ENCODE assay signal across 1 cellular context in the genomic region with DNA sequence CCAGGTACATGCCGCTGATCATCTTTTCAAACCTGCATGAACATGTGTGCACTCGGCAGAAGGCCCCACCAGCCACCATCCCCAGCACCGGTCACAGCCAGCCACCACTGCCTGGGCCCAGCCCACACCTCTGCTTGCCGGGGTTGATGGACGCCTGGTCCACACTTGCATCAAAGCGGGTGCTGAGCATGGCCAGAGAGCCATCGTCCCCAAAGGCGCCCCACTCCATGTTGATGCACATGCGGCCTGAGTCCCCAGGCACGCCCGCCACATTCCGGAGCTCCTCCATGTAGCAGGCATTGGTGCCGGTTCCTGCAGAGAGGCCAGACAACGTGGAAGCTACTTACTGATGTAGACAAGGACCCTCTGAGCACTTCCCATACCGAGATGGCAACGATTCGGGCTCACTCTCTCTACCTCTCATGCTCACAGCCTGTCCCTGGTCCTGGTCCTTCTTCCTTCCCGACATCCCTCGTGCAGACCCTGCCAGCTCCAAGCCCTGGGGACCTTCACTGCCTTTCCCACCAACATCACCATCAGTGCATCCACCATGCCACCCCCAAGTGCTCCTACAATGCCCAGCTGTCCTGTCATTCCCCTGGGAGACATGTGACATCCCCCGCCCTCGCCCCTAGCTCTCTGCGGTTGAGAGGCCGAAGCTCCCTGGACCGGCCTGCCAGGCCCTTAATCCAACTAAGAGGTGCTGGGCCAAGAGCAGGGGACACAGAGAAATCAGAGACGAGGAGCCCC.
TF ChIP-seq lines count a peak whose summit lies in the region.

No MANE protein-coding gene starts in this region.

TF ChIP-seq in H1, 55 proteins besides CTCF, POLR2A, EP300 and RAD21:
- TF ChIP-seq, protein P1, sequence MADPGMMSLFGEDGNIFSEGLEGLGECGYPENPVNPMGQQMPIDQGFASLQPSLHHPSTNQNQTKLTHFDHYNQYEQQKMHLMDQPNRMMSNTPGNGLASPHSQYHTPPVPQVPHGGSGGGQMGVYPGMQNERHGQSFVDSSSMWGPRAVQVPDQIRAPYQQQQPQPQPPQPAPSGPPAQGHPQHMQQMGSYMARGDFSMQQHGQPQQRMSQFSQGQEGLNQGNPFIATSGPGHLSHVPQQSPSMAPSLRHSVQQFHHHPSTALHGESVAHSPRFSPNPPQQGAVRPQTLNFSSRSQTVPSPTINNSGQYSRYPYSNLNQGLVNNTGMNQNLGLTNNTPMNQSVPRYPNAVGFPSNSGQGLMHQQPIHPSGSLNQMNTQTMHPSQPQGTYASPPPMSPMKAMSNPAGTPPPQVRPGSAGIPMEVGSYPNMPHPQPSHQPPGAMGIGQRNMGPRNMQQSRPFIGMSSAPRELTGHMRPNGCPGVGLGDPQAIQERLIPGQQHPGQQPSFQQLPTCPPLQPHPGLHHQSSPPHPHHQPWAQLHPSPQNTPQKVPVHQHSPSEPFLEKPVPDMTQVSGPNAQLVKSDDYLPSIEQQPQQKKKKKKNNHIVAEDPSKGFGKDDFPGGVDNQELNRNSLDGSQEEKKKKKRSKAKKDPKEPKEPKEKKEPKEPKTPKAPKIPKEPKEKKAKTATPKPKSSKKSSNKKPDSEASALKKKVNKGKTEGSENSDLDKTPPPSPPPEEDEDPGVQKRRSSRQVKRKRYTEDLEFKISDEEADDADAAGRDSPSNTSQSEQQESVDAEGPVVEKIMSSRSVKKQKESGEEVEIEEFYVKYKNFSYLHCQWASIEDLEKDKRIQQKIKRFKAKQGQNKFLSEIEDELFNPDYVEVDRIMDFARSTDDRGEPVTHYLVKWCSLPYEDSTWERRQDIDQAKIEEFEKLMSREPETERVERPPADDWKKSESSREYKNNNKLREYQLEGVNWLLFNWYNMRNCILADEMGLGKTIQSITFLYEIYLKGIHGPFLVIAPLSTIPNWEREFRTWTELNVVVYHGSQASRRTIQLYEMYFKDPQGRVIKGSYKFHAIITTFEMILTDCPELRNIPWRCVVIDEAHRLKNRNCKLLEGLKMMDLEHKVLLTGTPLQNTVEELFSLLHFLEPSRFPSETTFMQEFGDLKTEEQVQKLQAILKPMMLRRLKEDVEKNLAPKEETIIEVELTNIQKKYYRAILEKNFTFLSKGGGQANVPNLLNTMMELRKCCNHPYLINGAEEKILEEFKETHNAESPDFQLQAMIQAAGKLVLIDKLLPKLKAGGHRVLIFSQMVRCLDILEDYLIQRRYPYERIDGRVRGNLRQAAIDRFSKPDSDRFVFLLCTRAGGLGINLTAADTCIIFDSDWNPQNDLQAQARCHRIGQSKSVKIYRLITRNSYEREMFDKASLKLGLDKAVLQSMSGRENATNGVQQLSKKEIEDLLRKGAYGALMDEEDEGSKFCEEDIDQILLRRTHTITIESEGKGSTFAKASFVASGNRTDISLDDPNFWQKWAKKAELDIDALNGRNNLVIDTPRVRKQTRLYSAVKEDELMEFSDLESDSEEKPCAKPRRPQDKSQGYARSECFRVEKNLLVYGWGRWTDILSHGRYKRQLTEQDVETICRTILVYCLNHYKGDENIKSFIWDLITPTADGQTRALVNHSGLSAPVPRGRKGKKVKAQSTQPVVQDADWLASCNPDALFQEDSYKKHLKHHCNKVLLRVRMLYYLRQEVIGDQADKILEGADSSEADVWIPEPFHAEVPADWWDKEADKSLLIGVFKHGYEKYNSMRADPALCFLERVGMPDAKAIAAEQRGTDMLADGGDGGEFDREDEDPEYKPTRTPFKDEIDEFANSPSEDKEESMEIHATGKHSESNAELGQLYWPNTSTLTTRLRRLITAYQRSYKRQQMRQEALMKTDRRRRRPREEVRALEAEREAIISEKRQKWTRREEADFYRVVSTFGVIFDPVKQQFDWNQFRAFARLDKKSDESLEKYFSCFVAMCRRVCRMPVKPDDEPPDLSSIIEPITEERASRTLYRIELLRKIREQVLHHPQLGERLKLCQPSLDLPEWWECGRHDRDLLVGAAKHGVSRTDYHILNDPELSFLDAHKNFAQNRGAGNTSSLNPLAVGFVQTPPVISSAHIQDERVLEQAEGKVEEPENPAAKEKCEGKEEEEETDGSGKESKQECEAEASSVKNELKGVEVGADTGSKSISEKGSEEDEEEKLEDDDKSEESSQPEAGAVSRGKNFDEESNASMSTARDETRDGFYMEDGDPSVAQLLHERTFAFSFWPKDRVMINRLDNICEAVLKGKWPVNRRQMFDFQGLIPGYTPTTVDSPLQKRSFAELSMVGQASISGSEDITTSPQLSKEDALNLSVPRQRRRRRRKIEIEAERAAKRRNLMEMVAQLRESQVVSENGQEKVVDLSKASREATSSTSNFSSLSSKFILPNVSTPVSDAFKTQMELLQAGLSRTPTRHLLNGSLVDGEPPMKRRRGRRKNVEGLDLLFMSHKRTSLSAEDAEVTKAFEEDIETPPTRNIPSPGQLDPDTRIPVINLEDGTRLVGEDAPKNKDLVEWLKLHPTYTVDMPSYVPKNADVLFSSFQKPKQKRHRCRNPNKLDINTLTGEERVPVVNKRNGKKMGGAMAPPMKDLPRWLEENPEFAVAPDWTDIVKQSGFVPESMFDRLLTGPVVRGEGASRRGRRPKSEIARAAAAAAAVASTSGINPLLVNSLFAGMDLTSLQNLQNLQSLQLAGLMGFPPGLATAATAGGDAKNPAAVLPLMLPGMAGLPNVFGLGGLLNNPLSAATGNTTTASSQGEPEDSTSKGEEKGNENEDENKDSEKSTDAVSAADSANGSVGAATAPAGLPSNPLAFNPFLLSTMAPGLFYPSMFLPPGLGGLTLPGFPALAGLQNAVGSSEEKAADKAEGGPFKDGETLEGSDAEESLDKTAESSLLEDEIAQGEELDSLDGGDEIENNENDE (IDR thresholded peaks at IDR 0.05; ENCODE audit: insufficient replicate concordance, low read length), result no peak
- TF ChIP-seq GTF2F1 (IDR thresholded peaks at IDR 0.05; ENCODE audit: borderline replicate concordance, low read depth, low read length) (no peak), CHD1 (IDR thresholded peaks at IDR 0.05; ENCODE audit: low read depth, low read length) (no peak), CHD2 (IDR thresholded peaks at IDR 0.05; ENCODE audit: low read length) (no peak), BCL11A (IDR thresholded peaks at IDR 0.05; ENCODE audit: low read depth in 2 of 2, low read length in 2 of 2) (no peak), CREB1 (IDR thresholded peaks at IDR 0.05) (no peak), ZNF274 (IDR thresholded peaks at IDR 0.05; ENCODE audit: borderline replicate concordance, extremely low read depth, low read length) (no peak), JUN (IDR thresholded peaks at IDR 0.05; ENCODE audit: low read depth, low read length) (no peak), EGR1 (IDR thresholded peaks at IDR 0.05; ENCODE audit: borderline replicate concordance, low read depth, low read length) (no peak), SP4 (IDR thresholded peaks at IDR 0.05; ENCODE audit: low read length) (no peak), HDAC2 (IDR thresholded peaks at IDR 0.05; ENCODE audit: borderline replicate concordance in 1 of 2, low read depth in 2 of 2, low read length in 2 of 2) (no peak), TAF7 (optimal IDR thresholded peaks at IDR 0.05; ENCODE audit: borderline replicate concordance, low read depth, low read length) (no peak), TEAD4 (IDR thresholded peaks at IDR 0.05; ENCODE audit: low read depth, low read length) (no peak), KDM4A (IDR thresholded peaks at IDR 0.05; ENCODE audit: low read depth, low read length, severe bottlenecking) (no peak), PHF8 (conservative IDR thresholded peaks at IDR 0.05; ENCODE audit: low read depth, low read length) (no peak)
- TF ChIP-seq, protein P2, sequence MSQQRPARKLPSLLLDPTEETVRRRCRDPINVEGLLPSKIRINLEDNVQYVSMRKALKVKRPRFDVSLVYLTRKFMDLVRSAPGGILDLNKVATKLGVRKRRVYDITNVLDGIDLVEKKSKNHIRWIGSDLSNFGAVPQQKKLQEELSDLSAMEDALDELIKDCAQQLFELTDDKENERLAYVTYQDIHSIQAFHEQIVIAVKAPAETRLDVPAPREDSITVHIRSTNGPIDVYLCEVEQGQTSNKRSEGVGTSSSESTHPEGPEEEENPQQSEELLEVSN (IDR thresholded peaks at IDR 0.05), result no peak
- TF ChIP-seq, protein P3, sequence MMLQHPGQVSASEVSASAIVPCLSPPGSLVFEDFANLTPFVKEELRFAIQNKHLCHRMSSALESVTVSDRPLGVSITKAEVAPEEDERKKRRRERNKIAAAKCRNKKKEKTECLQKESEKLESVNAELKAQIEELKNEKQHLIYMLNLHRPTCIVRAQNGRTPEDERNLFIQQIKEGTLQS (IDR thresholded peaks at IDR 0.05; ENCODE audit: insufficient read depth, low read depth, low read length), result no peak
